ENCODE assay signal across 33 cellular contexts in the genomic region with DNA sequence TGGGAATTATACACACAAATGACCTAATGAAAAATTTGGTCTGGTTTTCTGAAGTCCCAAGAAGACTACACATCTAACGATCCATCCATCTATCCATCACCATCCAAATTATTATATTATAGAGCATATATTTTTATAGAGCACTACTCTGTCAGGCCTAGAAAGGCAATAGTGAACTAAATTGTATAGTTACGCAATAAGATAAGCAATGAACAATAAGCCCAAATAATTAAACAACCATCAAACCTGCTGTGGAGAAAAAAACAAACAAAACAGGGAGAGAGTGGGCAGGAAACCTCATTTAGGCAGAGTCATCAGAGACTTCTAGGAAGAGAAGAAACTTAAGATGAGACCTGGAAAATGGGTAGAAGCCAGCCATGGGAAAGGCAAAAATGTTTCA.
"Had no signal": no experiment of that assay in that cellular context is flagged by ENCODE, and none has a peak within 500 bp of the region (broad histone marks: within the 10 kb centered on the region; RNA-seq: fewer than 3 reads in every experiment).

No MANE protein-coding gene starts in this region.

- H3K36me3 ChIP-seq: adrenal gland, brain microvascular endothelial cell, breast epithelium had no signal

- FAIRE-seq: astrocyte, TTC549 had no signal

- H3K9me3 ChIP-seq: adrenal gland, body of pancreas, breast epithelium had no signal

- H3K27ac ChIP-seq: adrenal gland, body of pancreas, brain microvascular endothelial cell, breast epithelium, VCaP had no signal

- DNase-seq: activated B cell treated with CpG ODN at 0.5 μM for 24 hours; activated CD4-positive, alpha-beta memory T cell treated with anti-CD3 and anti-CD28 coated beads for 36 hours; activated CD4-positive, alpha-beta T cell treated with anti-CD3 and anti-CD28 coated beads for 4 hours; activated CD4-positive, alpha-beta T cell treated with anti-CD3 and anti-CD28 coated beads, Interleukin-2, amount 10 ng/mL, durations not matched to agents 24 days and 14 days; activated CD4-positive, alpha-beta T cell treated with anti-CD3 and anti-CD28 coated beads, Interleukin-2, amount 50 U/mL, for 1 hour; activated CD4-positive, alpha-beta T cell treated with anti-CD3 and anti-CD28 coated beads, Interleukin-2, amount 50 U/mL, for 4 hours; activated CD4-positive, CD25-positive, alpha-beta regulatory T cell treated with anti-CD3 and anti-CD28 coated beads, Interleukin-2, amount 50 U/mL, for 72 hours; activated CD8-positive, alpha-beta memory T cell treated with anti-CD3 and anti-CD28 coated beads, Interleukin-2, amount 50 U/mL, for 4 hours; activated CD8-positive, alpha-beta T cell treated with anti-CD3 and anti-CD28 coated beads for 36 hours; activated effector memory CD4-positive, alpha-beta T cell treated with anti-CD3 and anti-CD28 coated beads, Interleukin-2, amount 50 U/mL, for 16 hours; activated gamma-delta T cell treated with Interleukin-2 at 50 U/mL for 16 hours; activated naive CD4-positive, alpha-beta T cell; activated naive CD4-positive, alpha-beta T cell treated with anti-CD3 and anti-CD28 coated beads for 36 hours; activated naive CD4-positive, alpha-beta T cell treated with anti-CD3 and anti-CD28 coated beads, Interleukin-2, amount 50 U/mL, for 16 hours; activated naive CD8-positive, alpha-beta T cell treated with anti-CD3 and anti-CD28 coated beads for 36 hours; activated T-cell treated with anti-CD3 and anti-CD28 coated beads for 4 hours; activated T-cell treated with anti-CD3 and anti-CD28 coated beads, Interleukin-2, amount 50 U/mL, for 1 hour; activated T-cell treated with anti-CD3 and anti-CD28 coated beads, Interleukin-2, amount 50 U/mL, for 4 hours; activated T-cell treated with anti-CD3 and anti-CD28 coated beads, Interleukin-2, amount 50 U/mL, for 72 hours; adrenal gland; amniotic stem cell; aorta; body of pancreas; brain microvascular endothelial cell; central memory CD4-positive, alpha-beta T cell; T-helper 2 cell; T-helper 9 cell had no signal

- ATAC-seq: activated CD8-positive, alpha-beta T cell treated with anti-CD3 and anti-CD28 coated beads for 36 hours; activated naive CD4-positive, alpha-beta T cell treated with anti-CD3 and anti-CD28 coated beads, Interleukin-2, amount 50 U/mL, for 72 hours; activated T-cell treated with anti-CD3 and anti-CD28 coated beads, Interleukin-2, amount 50 U/mL, for 4 hours; activated T-cell treated with anti-CD3 and anti-CD28 coated beads, Interleukin-2, amount 50 U/mL, for 72 hours; activated T-helper 17 cell treated with anti-CD3 and anti-CD28 coated beads, Interleukin-2, amount 50 U/mL, for 72 hours; body of pancreas had no signal

- H3K4me3 ChIP-seq: adrenal gland, body of pancreas, breast epithelium had no signal

- H3K27me3 ChIP-seq: adrenal gland, body of pancreas, brain microvascular endothelial cell, breast epithelium had no signal
